In genomic region chr1:29603622-29604021, GRCh38 we compare ENCODE assay signal across 14 cellular contexts.
DNase-seq lines count a peak whose midpoint lies in the region; ATAC-seq, FAIRE-seq and TF ChIP-seq lines count a peak whose summit lies in the region.
"Had no signal": no experiment of that assay in that cellular context is flagged by ENCODE, and none has a peak within 500 bp of the region (broad histone marks: within the 10 kb centered on the region; RNA-seq: fewer than 3 reads in every experiment).

No MANE protein-coding gene starts in this region.

- no peaks in the 10 kb centered on the region for H3K9me3 ChIP-seq in pancreas
- H3K9me3 ChIP-seq in SJCRH30 (replicated peaks), result 0 out of 2 replicates have a peak, but pooled peaks cover 4% of the 10 kb centered on the region
- H3K9me3 ChIP-seq: HAP-1 had no signal

- DNase-seq in ACHN (peak; percentile 57), bronchial epithelial cell (ENCODE audit: low read depth) (no peak), left lobe of liver (ENCODE audit: low spot score) (no peak), pancreas (peak in 1 of 6 donors; percentile 33), hippocampal formation (lab: John Stamatoyannopoulos, UW) (no peak), SJCRH30 (no peak), NCI-H2107 treated with DMSO at 0.1 percent for 48 hours (lab: John Stamatoyannopoulos, UW; ENCODE audit: unreplicated experiment) (no peak)
- DNase-seq: C1 segment of cervical spinal cord; Calu3; CD4-positive, alpha-beta T cell; DMS 273 treated with DMSO at 0.1 percent for 48 hours had no signal

- no peak overlapping the region for H3K4me3 ChIP-seq in bronchial epithelial cell (ENCODE audit: low read depth, low read length)
- H3K4me3 ChIP-seq in pancreas, result no peak overlapping the region
- H3K4me3 ChIP-seq in SJCRH30, result no peak overlapping the region
- H3K4me3 ChIP-seq: HAP-1 had no signal

- WGBS in pancreas, 2 donors, result 23 to 28% methylated on average over 2 of the region's 2 CpGs

- no peak for TF ChIP-seq CTCF in bronchial epithelial cell (IDR thresholded peaks at IDR 0.05; ENCODE audit: insufficient read depth, low read length, severe bottlenecking)
- TF ChIP-seq CTCF in pancreas (IDR thresholded peaks at IDR 0.05), result no peak

- no peaks in the 10 kb centered on the region for H3K27me3 ChIP-seq in bronchial epithelial cell (ENCODE audit: control insufficient read depth, insufficient read depth, low read length)
- no peaks in the 10 kb centered on the region for H3K27me3 ChIP-seq in pancreas
- no peaks in the 10 kb centered on the region for H3K27me3 ChIP-seq in SJCRH30

- peak; percentile 79 for FAIRE-seq in bronchial epithelial cell (lab: Jason Lieb, UNC)
- FAIRE-seq in pancreas (lab: Jason Lieb, UNC), result no peak
- FAIRE-seq: H1, HTR-8/SVneo had no signal

- no peaks in the 10 kb centered on the region for H3K4me1 ChIP-seq in pancreas
- no peaks in the 10 kb centered on the region for H3K4me1 ChIP-seq in SJCRH30
- H3K4me1 ChIP-seq: HAP-1 had no signal

- peak; percentile 98 for ATAC-seq in left lobe of liver
- peak; percentile 56 to 92 (median 80) for ATAC-seq in pancreas

- in situ Hi-C loops in ACHN (cut with HindIII; ENCODE audit: low pct_ligation_motif_present, low pct_unique_long_range_greater_than_20kb, low sequenced_read_pairs), result no loop called here

- intact Hi-C loops in pancreas (cut with DNase I), result no loop called here

- H3K36me3 ChIP-seq in bronchial epithelial cell (ENCODE audit: control insufficient read depth, insufficient read depth, low read length) (no peaks in the 10 kb centered on the region), pancreas (no peaks in the 10 kb centered on the region), SJCRH30 (no peaks in the 10 kb centered on the region)
- H3K36me3 ChIP-seq: HAP-1 had no signal

- H3K27ac ChIP-seq in pancreas (no peak overlapping the region), SJCRH30 (no peak overlapping the region)
